ENCODE assay signal across 23 cellular contexts in genomic region chr7:1807821-1808600, GRCh38.
"Had no signal": no experiment of that assay in that cellular context is flagged by ENCODE, and none has a peak within 500 bp of the region (broad histone marks: within the 10 kb centered on the region; RNA-seq: fewer than 3 reads in every experiment).

No MANE protein-coding gene starts in this region.

- H3K36me3 Mint-ChIP-seq: activated naive CD8-positive, alpha-beta T cell treated with anti-CD3 and anti-CD28 coated beads for 36 hours; memory B cell; naive B cell; neural progenitor cell; stimulated activated memory B cell treated with anti-CD40 and anti-IgM and Interleukin-4, amounts not matched to agents 10 μg/mL and 1 μg/mL and 100 μg/mL, for 72 hours had no signal

- H3K4me3 ChIP-seq: body of pancreas, coronary artery, gastroesophageal sphincter, heart right ventricle, mucosa of descending colon, neural progenitor cell, pancreas had no signal

- H3K36me3 ChIP-seq: gastroesophageal sphincter, heart right ventricle, neural progenitor cell, pancreas had no signal

- H3K27me3 ChIP-seq: body of pancreas, neural progenitor cell, pancreas had no signal

- H3K4me1 ChIP-seq: body of pancreas, pancreas had no signal

- H3K27ac ChIP-seq: body of pancreas, coronary artery, gastroesophageal sphincter, heart right ventricle, neural progenitor cell, pancreas had no signal

- H3K4me3 Mint-ChIP-seq: activated B cell treated with CpG ODN at 0.5 μM for 24 hours; activated CD8-positive, alpha-beta T cell treated with anti-CD3 and anti-CD28 coated beads for 36 hours; activated naive CD8-positive, alpha-beta T cell treated with anti-CD3 and anti-CD28 coated beads for 36 hours; immature natural killer cell; memory B cell; naive B cell; neural progenitor cell; stimulated activated memory B cell treated with anti-CD40 and anti-IgM and Interleukin-4, amounts not matched to agents 10 μg/mL and 1 μg/mL and 100 μg/mL, for 72 hours had no signal

- H3K27me3 Mint-ChIP-seq: activated B cell treated with CpG ODN at 0.5 μM for 24 hours; activated CD8-positive, alpha-beta T cell treated with anti-CD3 and anti-CD28 coated beads for 36 hours; activated naive CD8-positive, alpha-beta T cell treated with anti-CD3 and anti-CD28 coated beads for 36 hours; memory B cell had no signal

- H3K9me3 Mint-ChIP-seq: activated B cell treated with CpG ODN at 0.5 μM for 24 hours; activated CD8-positive, alpha-beta T cell treated with anti-CD3 and anti-CD28 coated beads for 36 hours; activated naive CD8-positive, alpha-beta T cell treated with anti-CD3 and anti-CD28 coated beads for 36 hours; immature natural killer cell; memory B cell; stimulated activated memory B cell treated with anti-CD40 and anti-IgM and Interleukin-4, amounts not matched to agents 10 μg/mL and 1 μg/mL and 100 μg/mL, for 72 hours had no signal

- H3K4me1 Mint-ChIP-seq: activated B cell treated with CpG ODN at 0.5 μM for 24 hours; activated naive CD8-positive, alpha-beta T cell treated with anti-CD3 and anti-CD28 coated beads for 36 hours; immature natural killer cell; memory B cell; stimulated activated memory B cell treated with anti-CD40 and anti-IgM and Interleukin-4, amounts not matched to agents 10 μg/mL and 1 μg/mL and 100 μg/mL, for 72 hours had no signal

- H3K4me2 ChIP-seq: neural progenitor cell had no signal

- H3K27ac Mint-ChIP-seq: activated B cell treated with CpG ODN at 0.5 μM for 24 hours; activated CD8-positive, alpha-beta T cell treated with anti-CD3 and anti-CD28 coated beads for 36 hours; activated naive CD8-positive, alpha-beta T cell treated with anti-CD3 and anti-CD28 coated beads for 36 hours; immature natural killer cell; memory B cell; naive B cell; neural progenitor cell; stimulated activated memory B cell treated with anti-CD40 and anti-IgM and Interleukin-4, amounts not matched to agents 10 μg/mL and 1 μg/mL and 100 μg/mL, for 72 hours had no signal

- H3K9ac ChIP-seq: neural progenitor cell had no signal

- ATAC-seq: activated CD8-positive, alpha-beta T cell treated with anti-CD3 and anti-CD28 coated beads for 36 hours; body of pancreas; gastroesophageal sphincter; heart right ventricle; left ventricle myocardium superior; mucosa of descending colon; pancreas; sciatic nerve; stimulated activated memory B cell treated with anti-CD40 and anti-IgM and Interleukin-4, amounts not matched to agents 10 μg/mL and 1 μg/mL and 100 μg/mL, for 72 hours had no signal

- H3K9me3 ChIP-seq: body of pancreas, mucosa of descending colon, pancreas had no signal

- DNase-seq: activated B cell treated with CpG ODN at 0.5 μM for 24 hours; activated CD4-positive, alpha-beta T cell treated with anti-CD3 and anti-CD28 coated beads for 4 hours; activated CD8-positive, alpha-beta T cell treated with anti-CD3 and anti-CD28 coated beads for 36 hours; activated naive CD4-positive, alpha-beta T cell; activated naive CD8-positive, alpha-beta T cell treated with anti-CD3 and anti-CD28 coated beads for 36 hours; amniotic stem cell; body of pancreas; central memory CD4-positive, alpha-beta T cell; heart right ventricle; immature natural killer cell; left ventricle myocardium superior; mucosa of descending colon; naive B cell; pancreas; stimulated activated CD4-positive, alpha-beta T cell treated with anti-CD3 and anti-CD28 coated beads, Interleukin-4, amount 100 ng/mL, for 4 hours; T-helper 1 cell; T-helper 9 cell had no signal

- H2AFZ ChIP-seq: neural progenitor cell had no signal
